ENCODE assay signal across 10 cellular contexts in genomic region chr16:23424292-23424958, GRCh38. TPM values are rescaled to one million over a fixed set of nuclear protein-coding genes. Genes with fewer than 3 reads are reported as not detected.
DNase-seq lines count a peak whose midpoint lies in the region; ATAC-seq and TF ChIP-seq lines count a peak whose summit lies in the region.
"Had no signal": no experiment of that assay in that cellular context is flagged by ENCODE, and none has a peak within 500 bp of the region (broad histone marks: within the 10 kb centered on the region; RNA-seq: fewer than 3 reads in every experiment).

No MANE protein-coding gene starts in this region.

- intact Hi-C loops in left ventricle myocardium inferior (cut with micrococcal nuclease) (no loop called here), Right ventricle myocardium superior (cut with DNase I) (no loop called here), lower lobe of right lung (cut with DNase I) (no loop called here), uterus (cut with DNase I; ENCODE audit: low total_unique reads) (no loop called here)

- H3K27me3 ChIP-seq in left ventricle myocardium inferior (ENCODE audit: low read depth), result no peaks in the 10 kb centered on the region
- no peaks in the 10 kb centered on the region for H3K27me3 ChIP-seq in lower lobe of right lung (ENCODE audit: low read depth)
- no peaks in the 10 kb centered on the region for H3K27me3 ChIP-seq in uterus
- H3K27me3 ChIP-seq: BLaER1 had no signal

- TF ChIP-seq CTCF in left ventricle myocardium inferior (IDR thresholded peaks at IDR 0.05; ENCODE audit: borderline replicate concordance), result no peak
- TF ChIP-seq CTCF in lower lobe of right lung (IDR thresholded peaks at IDR 0.05), result no peak
- no peak for TF ChIP-seq CTCF in uterus (IDR thresholded peaks at IDR 0.05)

- H3K36me3 ChIP-seq in left ventricle myocardium inferior (peaks cover 35% of the 10 kb centered on the region), lower lobe of right lung (peaks cover 16% of the 10 kb centered on the region), uterus (no peaks in the 10 kb centered on the region)

- H3K4me1 ChIP-seq in left ventricle myocardium inferior (peaks cover 16% of the 10 kb centered on the region), lower lobe of right lung (peaks cover 28% of the 10 kb centered on the region), uterus (no peaks in the 10 kb centered on the region)
- H3K4me1 ChIP-seq: BLaER1 had no signal

- no peaks in the 10 kb centered on the region for H3K9me3 ChIP-seq in left ventricle myocardium inferior (replicated peaks)
- H3K9me3 ChIP-seq in lower lobe of right lung, result no peaks in the 10 kb centered on the region
- no peaks in the 10 kb centered on the region for H3K9me3 ChIP-seq in uterus
- H3K9me3 ChIP-seq: BLaER1 had no signal

- H3K27ac ChIP-seq in left ventricle myocardium inferior (replicated peaks) (peak overlapping the region; percentile 85), angular gyrus (ENCODE audit: low read depth, low read length) (peak overlapping the region; percentile 80), lower lobe of right lung (peak overlapping the region; percentile 85), uterus (peak overlapping the region; percentile 92 to 98)
- H3K27ac ChIP-seq: BLaER1 had no signal

- no peak overlapping the region for H3K4me3 ChIP-seq in left ventricle myocardium inferior
- no peak overlapping the region for H3K4me3 ChIP-seq in lower lobe of right lung
- no peak overlapping the region for H3K4me3 ChIP-seq in uterus
- H3K4me3 ChIP-seq: BLaER1 had no signal

- DNase-seq in left ventricle myocardium inferior (no peak), Right ventricle myocardium superior (no peak), lower lobe of right lung (peak; percentile 64), uterus (no peak)
- DNase-seq: KBM-7 had no signal

- TF ChIP-seq POLR2A in uterus (IDR thresholded peaks at IDR 0.05), result no peak

- no peak for ATAC-seq in Right ventricle myocardium superior (ENCODE audit: poor library complexity)
- ATAC-seq in lower lobe of right lung, result peak; percentile 69 to 76
- no peak for ATAC-seq in HG03097 (IDR thresholded peaks at IDR 0.05; ENCODE audit: low FRiP score, unreplicated experiment)
- no peak for ATAC-seq in GM18868 (IDR thresholded peaks at IDR 0.05; ENCODE audit: unreplicated experiment)
- no peak for ATAC-seq in HG03439 (IDR thresholded peaks at IDR 0.05; ENCODE audit: unreplicated experiment)

RNA-seq across cellular contexts. Expression of gene COG7, which starts 28.6 kb away (rescaled TPM):
- 11.7 TPM for total RNA-seq in left ventricle myocardium inferior
- total RNA-seq in Right ventricle myocardium superior, result 11.5 TPM
- 21.3 TPM for total RNA-seq in lower lobe of right lung
- 100 to 1,000 TPM in 1 of 4 donors, 10 to 100 TPM in 3; 11.5 to 393 (median 32.2) TPM for total RNA-seq in uterus

Comparison
In these comparisons a context has a peak if more than half of its experiments do, and no peak if none do; other contexts are left out.
1. ATAC-seq: peak in lower lobe of right lung (2 of 2); none in Right ventricle myocardium superior (single experiment), HG03097 (single experiment), GM18868 (single experiment) and HG03439 (single experiment).
2. Peak in every context shown above with its lines, with median percentiles within 50 percentile points of each other: H3K27ac ChIP-seq.